1 cellular context compared by ENCODE assay signal in genomic region chr19:1929051-1929742, GRCh38.
TF ChIP-seq lines count a peak whose summit lies in the region.

No MANE protein-coding gene starts in this region.

TF ChIP-seq in K562, 482 proteins besides CTCF, POLR2A, EP300 and RAD21 (continued from another document):
- TF ChIP-seq TFAP4 (CRISPR knock-in tag; IDR thresholded peaks at IDR 0.05; ENCODE audit: borderline replicate concordance) (peak; percentile 38; the same call in 1 of the 2 replicates), CHD4 (IDR thresholded peaks at IDR 0.05; ENCODE audit: insufficient read depth, insufficient replicate concordance, low read depth, low read length, poor library complexity, severe bottlenecking) (no peak), ATF3 (IDR thresholded peaks at IDR 0.05) (no peak), ATF3 (CRISPR knock-in tag; conservative IDR thresholded peaks at IDR 0.05) (no peak), CREM (IDR thresholded peaks at IDR 0.05; ENCODE audit: low read depth) (peak; percentile 14; the same call in 1 of the 2 replicates), NFE2 (IDR thresholded peaks at IDR 0.05; ENCODE audit: low read depth) (no peak), VEZF1 (CRISPR knock-in tag; IDR thresholded peaks at IDR 0.05) (peak; percentile 53), KDM1A (IDR thresholded peaks at IDR 0.05) (no peak), BRD9 (IDR thresholded peaks at IDR 0.05; ENCODE audit: low read depth, partially characterized antibody) (no peak), THAP12 (CRISPR knock-in tag; IDR thresholded peaks at IDR 0.05) (no peak), KLF16 (IDR thresholded peaks at IDR 0.05) (0 out of 2 replicates have a peak, but pooled peaks have one; percentile 13), STAT5B (CRISPR knock-in tag; IDR thresholded peaks at IDR 0.05) (no peak), SIN3B (IDR thresholded peaks at IDR 0.05; ENCODE audit: low read depth) (0 out of 2 replicates have a peak, but pooled peaks have one; percentile 19), ZNF12 (CRISPR knock-in tag; IDR thresholded peaks at IDR 0.05) (no peak), ID3 (CRISPR knock-in tag; IDR thresholded peaks at IDR 0.05) (no peak), ID3 (tag; IDR thresholded peaks at IDR 0.05) (no peak)
TF ChIP-seq in K562: peak in this region for 24.
